In the genomic region with DNA sequence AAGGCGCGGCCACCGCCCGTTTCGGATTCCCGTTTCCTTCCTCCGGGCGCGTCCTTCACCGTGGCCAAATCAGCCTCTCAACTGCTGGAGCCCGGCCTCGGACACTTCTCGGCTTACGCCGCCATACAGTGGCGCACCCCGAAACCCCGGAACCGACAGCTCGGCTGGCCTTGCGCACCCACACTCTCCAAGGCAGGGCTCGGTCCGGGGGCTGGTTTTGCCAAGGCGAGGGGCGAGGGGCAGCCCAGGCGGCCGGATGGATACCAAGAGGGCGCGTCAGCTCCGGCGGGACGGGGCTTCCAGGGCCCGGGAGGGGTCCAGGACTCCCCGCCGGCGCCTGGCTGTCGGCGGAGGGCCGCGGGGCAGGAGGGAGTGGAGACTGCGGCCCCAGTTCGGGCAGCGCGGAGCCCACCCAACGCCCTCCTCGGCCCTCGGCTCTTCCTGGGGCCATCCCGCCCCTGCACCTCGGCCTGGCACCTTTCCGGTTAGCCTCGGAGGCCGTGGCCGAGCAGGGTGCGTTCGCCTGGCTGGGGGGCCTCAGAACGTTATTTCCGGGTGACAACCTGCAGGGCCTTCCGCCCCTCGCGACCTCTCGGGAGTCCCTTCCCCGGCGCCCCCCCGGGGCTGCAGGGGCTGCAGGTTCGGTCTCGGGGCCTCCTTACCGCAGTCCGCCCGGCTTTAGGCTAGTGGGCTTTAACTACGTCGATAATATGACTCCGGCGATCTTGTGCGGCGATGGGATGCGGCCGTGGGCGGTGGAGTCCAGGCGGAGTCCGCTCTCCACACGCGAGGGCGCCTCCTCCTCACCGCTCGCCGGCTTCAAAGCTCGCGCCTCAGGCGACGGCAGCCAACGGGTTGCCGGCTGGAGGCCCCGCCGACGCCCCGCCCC, we compare ENCODE assay signal across 8 cellular contexts. TPM values are rescaled to one million over a fixed set of nuclear protein-coding genes. Genes with fewer than 3 reads are reported as not detected.
DNase-seq lines count a peak whose midpoint lies in the region; ATAC-seq, FAIRE-seq and TF ChIP-seq lines count a peak whose summit lies in the region.

No MANE protein-coding gene starts in this region.

- H3K36me3 Mint-ChIP-seq in osteocyte (ENCODE audit: unreplicated experiment): no peaks in the 10 kb centered on the region

- peak overlapping the region; percentile 82 for H3K4me3 ChIP-seq in fibroblast of the aortic adventitia (ENCODE audit: low read depth, low read length)

- DNase-seq in D721Med (ENCODE audit: insufficient read length, low spot score): peak; percentile 61
- DNase-seq in HK-2 (ENCODE audit: unreplicated experiment): peak; percentile 97
- DNase-seq in activated CD8-positive, alpha-beta memory T cell treated with anti-CD3 and anti-CD28 coated beads for 24 hours: peak; percentile 69
- DNase-seq in fibroblast of the aortic adventitia (ENCODE audit: low read depth): no peak
- DNase-seq in osteocyte (ENCODE audit: extremely low spot score, unreplicated experiment): no peak
- DNase-seq in NCI-H524 treated with DMSO at 0.1 percent for 48 hours (lab: John Stamatoyannopoulos, UW): no peak
- no peak for DNase-seq in OCI-M1 (lab: John Stamatoyannopoulos, UW)

- peak overlapping the region; percentile 69 for H3K27ac Mint-ChIP-seq in osteocyte (ENCODE audit: unreplicated experiment)

- no peaks in the 10 kb centered on the region for H3K27me3 Mint-ChIP-seq in osteocyte (ENCODE audit: unreplicated experiment)

- peaks cover 24% of the 10 kb centered on the region for H3K4me1 Mint-ChIP-seq in osteocyte (ENCODE audit: unreplicated experiment)

- ATAC-seq in GM19467 (IDR thresholded peaks at IDR 0.05; ENCODE audit: unreplicated experiment): peak; percentile 2

- no peaks in the 10 kb centered on the region for H3K9me3 Mint-ChIP-seq in osteocyte (ENCODE audit: unreplicated experiment)

- no peak for FAIRE-seq in D721Med (lab: Jason Lieb, UNC)

- TF ChIP-seq CTCF in D721Med (IDR thresholded peaks at IDR 0.05; ENCODE audit: insufficient read depth, missing control alignments): no peak
- no peak for TF ChIP-seq CTCF in fibroblast of the aortic adventitia (IDR thresholded peaks at IDR 0.05; ENCODE audit: insufficient read depth, low read length)
- TF ChIP-seq CTCF in osteocyte (IDR thresholded peaks at IDR 0.05): no peak

- peak overlapping the region; percentile 87 for H3K4me3 Mint-ChIP-seq in osteocyte (ENCODE audit: unreplicated experiment)

RNA-seq across cellular contexts. Expression of a gene that starts 0.7 kb away (rescaled TPM):
- total RNA-seq in fibroblast of the aortic adventitia (ENCODE audit: low replicate concordance) (22.0 and 27.8 TPM in 2 replicates), osteocyte (16.0 and 18.3 TPM in 2 replicates)

RNA-seq across cellular contexts. Expression of a gene that starts 42.1 kb away (rescaled TPM):
- total RNA-seq in fibroblast of the aortic adventitia (ENCODE audit: low replicate concordance) (16.8 and 59.7 TPM in 2 replicates), osteocyte (20.3 and 22.3 TPM in 2 replicates)

Comparison
In these comparisons a context has a peak if more than half of its experiments do, and no peak if none do; other contexts are left out.
1. DNase-seq: peak in D721Med (single experiment), HK-2 (single experiment) and activated CD8-positive, alpha-beta memory T cell treated with anti-CD3 and anti-CD28 coated beads for 24 hours (single experiment); none in fibroblast of the aortic adventitia (single experiment), osteocyte (single experiment), NCI-H524 treated with DMSO at 0.1 percent for 48 hours (single experiment) and OCI-M1 (single experiment).